In the genomic region with DNA sequence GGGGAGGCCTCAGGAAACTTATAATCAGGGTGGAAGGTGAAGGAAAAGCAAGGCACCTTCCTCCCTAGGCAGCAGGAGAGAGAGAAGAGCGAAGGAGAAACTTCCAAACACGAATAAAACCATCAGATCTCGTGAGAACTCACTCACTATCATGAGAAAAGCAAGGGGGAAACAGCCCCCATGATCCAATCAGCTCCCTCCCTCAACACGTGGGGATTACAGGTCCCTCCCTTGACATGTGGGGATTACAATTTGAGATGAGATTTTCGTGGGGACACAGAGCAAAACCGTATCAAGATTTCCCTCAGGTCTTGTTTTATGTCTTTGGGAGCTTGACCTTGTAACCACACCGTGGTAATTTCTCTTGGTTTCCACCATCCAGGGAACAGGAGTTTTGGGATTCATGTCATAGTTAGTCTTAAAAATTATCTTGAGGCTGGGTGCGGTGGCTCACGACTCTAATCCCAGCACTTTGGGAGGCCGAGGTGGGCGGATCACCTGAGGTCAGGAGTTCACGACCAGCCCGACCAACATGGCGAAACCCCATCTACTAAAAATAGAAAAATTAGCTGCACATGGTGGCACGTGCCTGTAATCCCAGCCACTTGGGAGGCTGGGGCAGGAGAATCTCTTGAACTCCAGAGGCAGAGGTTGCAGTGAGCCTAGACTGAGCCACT, we compare ENCODE assay signal across 24 cellular contexts. TPM values are rescaled to one million over a fixed set of nuclear protein-coding genes. Genes with fewer than 3 reads are reported as not detected.
DNase-seq lines count a peak whose midpoint lies in the region; ATAC-seq, FAIRE-seq and TF ChIP-seq lines count a peak whose summit lies in the region.
"Had no signal": no experiment of that assay in that cellular context is flagged by ENCODE, and none has a peak within 500 bp of the region (broad histone marks: within the 10 kb centered on the region; RNA-seq: fewer than 3 reads in every experiment).

No MANE protein-coding gene starts in this region.

- H4K5ac ChIP-seq in H9 (ENCODE audit: insufficient read length, low read depth, low read length) = no peak overlapping the region

- H4K20me1 ChIP-seq in BLaER1 = no peaks in the 10 kb centered on the region
- no peaks in the 10 kb centered on the region for H4K20me1 ChIP-seq in H9 (ENCODE audit: control insufficient read depth, insufficient read depth, insufficient read length)
- H4K20me1 ChIP-seq in K562 (replicated peaks; ENCODE audit: control insufficient read depth, insufficient read depth, low read length) = no peaks in the 10 kb centered on the region
- H4K20me1 ChIP-seq in osteoblast (ENCODE audit: insufficient read depth, low read length) = no peaks in the 10 kb centered on the region
- H4K20me1 ChIP-seq: BLaER1 treated with 17β-estradiol and CSF1 and Interleukin-3, amounts not matched to agents 10 nM and 100 nM had no signal

- no peak overlapping the region for H4K91ac ChIP-seq in H9 (ENCODE audit: insufficient read length, low read depth, low read length)

- peak; percentile 19 for FAIRE-seq in K562 (lab: Jason Lieb, UNC)
- FAIRE-seq: A204.1, D721Med, G401.6, GM12891, GM19239 had no signal

- H2BK15ac ChIP-seq in H9 (ENCODE audit: low read depth, low read length) = no peak overlapping the region

- H3K4me1 ChIP-seq in BLaER1 (peaks cover 25% of the 10 kb centered on the region), H9 (ENCODE audit: insufficient read depth, low read length) (no peaks in the 10 kb centered on the region), K562 (replicated peaks in 1 of 2; ENCODE audit: control insufficient read depth in 2 of 2, insufficient read depth in 2 of 2, low read length in 2 of 2) (peaks cover 9 to 18% of the 10 kb centered on the region in 2 experiments; a peak in 4 of 5 replicates), osteoblast (ENCODE audit: insufficient read depth, low read length) (no peaks in the 10 kb centered on the region)
- H3K4me1 ChIP-seq: BE2C, Caco-2 had no signal

- H2BK120ac ChIP-seq in H9 (ENCODE audit: low read depth, low read length, poor library complexity, severe bottlenecking) = peak overlapping the region; percentile 23

- no peak for TF ChIP-seq EP300 in K562 (IDR thresholded peaks at IDR 0.05; ENCODE audit: low read length)

- BruUV-seq in K562 (replicated peaks; lab: Mats Ljungman, UMichigan) = no TSS peak

- H3K79me2 ChIP-seq in H9 (ENCODE audit: insufficient read depth, low read length) = no peaks in the 10 kb centered on the region
- no peaks in the 10 kb centered on the region for H3K79me2 ChIP-seq in K562 (ENCODE audit: control insufficient read depth, insufficient read depth, low read length)
- H3K79me2 ChIP-seq in osteoblast (ENCODE audit: insufficient read depth, low read length) = no peaks in the 10 kb centered on the region

- H3K79me1 ChIP-seq in H9 (ENCODE audit: insufficient read depth, low read depth, low read length, poor library complexity, severe bottlenecking) = no peaks in the 10 kb centered on the region

- no peak overlapping the region for H2BK5ac ChIP-seq in H9 (ENCODE audit: insufficient read length, low read length)

- no peak overlapping the region for H2BK12ac ChIP-seq in H9 (ENCODE audit: insufficient read length, low read depth, low read length)

- no peak overlapping the region for H3K9ac ChIP-seq in BLaER1
- no peak overlapping the region for H3K9ac ChIP-seq in H9 (ENCODE audit: extremely low read depth, insufficient read length, low read length)
- H3K9ac ChIP-seq in K562 (ENCODE audit: insufficient read depth in 1 of 2, low read depth in 2 of 2, low read length in 2 of 2) = no peak overlapping the region
- H3K9ac ChIP-seq: BLaER1 treated with 17β-estradiol and CSF1 and Interleukin-3, amounts not matched to agents 10 nM and 100 nM had no signal

- H3K4me3 ChIP-seq in BLaER1 (no peak overlapping the region), K562 (no peak overlapping the region), osteoblast (ENCODE audit: insufficient read depth, low read length) (no peak overlapping the region)
- H3K4me3 ChIP-seq: BLaER1 treated with 17β-estradiol and CSF1 and Interleukin-3, amounts not matched to agents 10 nM and 100 nM had no signal

- H3K23me2 ChIP-seq in H9 (ENCODE audit: insufficient read length, low read depth, low read length, poor library complexity, severe bottlenecking) = no peaks in the 10 kb centered on the region

- peaks cover 5 to 6% of the 10 kb centered on the region in 2 experiments for H3K9me3 Mint-ChIP-seq in H9
- H3K9me3 Mint-ChIP-seq: CD4-positive, alpha-beta T cell; CD8-positive, alpha-beta T cell had no signal

- TF ChIP-seq CTCF in H9 (conservative IDR thresholded peaks at IDR 0.05) = no peak
- no peak for TF ChIP-seq CTCF in K562 (IDR thresholded peaks at IDR 0.05 in 2 of 3, conservative IDR thresholded peaks at IDR 0.05 in 1 of 3; ENCODE audit: insufficient read depth in 2 of 3, low read depth in 1 of 3, low read length in 3 of 3)
- no peak for TF ChIP-seq CTCF in osteoblast (IDR thresholded peaks at IDR 0.05; ENCODE audit: extremely low read depth, low read depth, low read length)

- ATAC-seq in K562 = peak; percentile 31
- ATAC-seq: CD8-positive, alpha-beta T cell had no signal

- TF ChIP-seq RAD21 in K562 (CRISPR knock-in tag; conservative IDR thresholded peaks at IDR 0.05 in 1 of 2, IDR thresholded peaks at IDR 0.05 in 1 of 2) = no peak

- H3K4me2 ChIP-seq in BLaER1 (peak overlapping the region; percentile 20), H9 (ENCODE audit: insufficient read depth, insufficient read length, low read length) (no peak overlapping the region), K562 (ENCODE audit: insufficient read depth, low read length) (peak overlapping the region; percentile 20; the same call in 1 of the 2 replicates), osteoblast (ENCODE audit: insufficient read depth, low read length) (no peak overlapping the region)

- POLR2A ChIA-PET in K562 (lab: Yijun Ruan, JAX) = interaction anchor here (0.6 to 1.6 kb wide), 2 partner anchors 10 to 68 kb away, joined by 3 to 5 read pairs; no protein-coding TSS in a partner anchor

- no peak overlapping the region for H3T11ph ChIP-seq in H9 (ENCODE audit: low read length)

- H3K4me3 Mint-ChIP-seq in H9 = no peak overlapping the region
- H3K4me3 Mint-ChIP-seq: CD4-positive, alpha-beta T cell; CD8-positive, alpha-beta T cell had no signal

- H3K9me3 ChIP-seq in BLaER1 (no peaks in the 10 kb centered on the region), H9 (ENCODE audit: control insufficient read depth, low read depth, low read length) (no peaks in the 10 kb centered on the region), K562 (replicated peaks; ENCODE audit: control insufficient read depth, insufficient read depth, low read depth, low read length) (no peaks in the 10 kb centered on the region), osteoblast (ENCODE audit: low read depth, low read length) (no peaks in the 10 kb centered on the region)
- H3K9me3 ChIP-seq: BE2C, Caco-2 had no signal

- H3K36me3 ChIP-seq in BLaER1 (no peaks in the 10 kb centered on the region), K562 (ENCODE audit: control insufficient read depth, insufficient read depth, low read length) (no peaks in the 10 kb centered on the region), osteoblast (ENCODE audit: insufficient read depth, low read length) (no peaks in the 10 kb centered on the region)
- H3K36me3 ChIP-seq: BE2C; BLaER1 treated with 17β-estradiol and CSF1 and Interleukin-3, amounts not matched to agents 10 nM and 100 nM had no signal

- no peak overlapping the region for H2AFZ ChIP-seq in H9 (ENCODE audit: low read length)
- peak overlapping the region; percentile 92 for H2AFZ ChIP-seq in K562 (ENCODE audit: low read depth, low read length)
- no peak overlapping the region for H2AFZ ChIP-seq in osteoblast (ENCODE audit: low read length)

- no peak overlapping the region for H3K4ac ChIP-seq in H9 (ENCODE audit: low read depth, low read length)

- in situ Hi-C loops in K562 (cut with MboI) = no loop called here

- no peak overlapping the region for H3K18ac ChIP-seq in H9 (ENCODE audit: insufficient read length, low read depth, low read length)

- no peak overlapping the region for H3K14ac ChIP-seq in H9 (ENCODE audit: insufficient read depth, low read length)

- H2AK5ac ChIP-seq in H9 (ENCODE audit: insufficient read length, low read length) = no peak overlapping the region

- H3K27me3 ChIP-seq in BLaER1 (no peaks in the 10 kb centered on the region), H9 (ENCODE audit: insufficient read depth, low read length) (no peaks in the 10 kb centered on the region), K562 (ENCODE audit: control insufficient read depth in 2 of 2, insufficient read depth in 2 of 2, low read length in 2 of 2) (no peaks in the 10 kb centered on the region), osteoblast (ENCODE audit: insufficient read depth, low read length) (peaks cover 8% of the 10 kb centered on the region)
- H3K27me3 ChIP-seq: BE2C had no signal

- H3K56ac ChIP-seq in H9 (ENCODE audit: insufficient read length, low read depth, low read length) = no peak overlapping the region

- H2BK20ac ChIP-seq in H9 (ENCODE audit: low read depth, low read length, poor library complexity, severe bottlenecking) = no peak overlapping the region

- H4K8ac ChIP-seq in H9 (replicated peaks; ENCODE audit: insufficient read length, low read depth, low read length) = no peak overlapping the region

- intact Hi-C loops in K562 (cut with micrococcal nuclease) = loop anchor here (5.0 kb wide), 1 partner anchor 60 kb away; no protein-coding TSS in a partner anchor

- no peak overlapping the region for H3K27ac Mint-ChIP-seq in H9
- H3K27ac Mint-ChIP-seq: CD4-positive, alpha-beta T cell; CD8-positive, alpha-beta T cell had no signal

- peaks cover 9% of the 10 kb centered on the region for H3K27me3 Mint-ChIP-seq in H9 (ENCODE audit: low read depth)

- no peaks in the 10 kb centered on the region for H3K9me1 ChIP-seq in K562 (ENCODE audit: control insufficient read depth, insufficient read depth, low read length)

- WGBS in H9 (ENCODE audit: extremely low coverage, insufficient read length, low lambda C conversion rate) = no CpG with 5 or more reads among the region's 15 CpGs
- 15% methylated on average over 15 of the region's 15 CpGs for WGBS in K562 (ENCODE audit: insufficient coverage, low coverage, missing lambda C conversion rate)

- CTCF ChIA-PET in K562 (lab: Yijun Ruan, JAX; ENCODE audit: low intra/inter-chr PET ratio) = no interaction called here

- H3K4me1 Mint-ChIP-seq in H9 = peaks cover 2 to 5% of the 10 kb centered on the region in 2 experiments; a peak in 3 of 4 replicates

- DNase-seq in H9 = no peak
- peak; percentile 79 for DNase-seq in NCI-H82 (lab: John Stamatoyannopoulos, UW)
- DNase-seq in K562 (ENCODE audit: extremely low read depth in 1 of 4, low spot score in 3 of 4) = peak in 1 of 4 experiments; percentile 51
- DNase-seq in NOMO-1 treated with dmso at 0.1 percent for 144 hours (lab: John Stamatoyannopoulos, UW; ENCODE audit: unreplicated experiment) = no peak
- DNase-seq in medulla oblongata (ENCODE audit: extremely low spot score) = no peak
- no peak for DNase-seq in activated CD8-positive, alpha-beta memory T cell treated with anti-CD3 and anti-CD28 coated beads, Interleukin-2, amount 50 U/mL, for 4 hours
- DNase-seq in osteoblast (ENCODE audit: insufficient read length, low spot score, missing footprints) = no peak
- DNase-seq: 8988T; ACHN; BE2C; Caco-2; Calu3; CD4-positive, alpha-beta T cell; CD8-positive, alpha-beta T cell; DMS79 treated with DMSO at 0.1 percent for 48 hours; GF-D8 had no signal

- TF ChIP-seq POLR2A in K562 (conservative IDR thresholded peaks at IDR 0.05) = no peak

- peaks cover 3 to 5% (median 4%) of the 10 kb centered on the region in 3 experiments; a peak in 4 of 7 replicates for H3K36me3 Mint-ChIP-seq in H9 (ENCODE audit: insufficient read depth in 1 of 3, low read depth in 3 of 3)
- H3K36me3 Mint-ChIP-seq: CD8-positive, alpha-beta T cell had no signal

- H3K27ac ChIP-seq in BLaER1 (no peak overlapping the region), H9 (ENCODE audit: insufficient read length, low read depth, low read length) (no peak overlapping the region), K562 (ENCODE audit: extremely low read depth, low read depth, low read length) (peak overlapping the region; percentile 33; the same call in 2 of the 3 replicates), osteoblast (ENCODE audit: low read depth, low read length) (no peak overlapping the region)
- H3K27ac ChIP-seq: BLaER1 treated with 17β-estradiol and CSF1 and Interleukin-3, amounts not matched to agents 10 nM and 100 nM; C4-2B had no signal

- no peak overlapping the region for H3K23ac ChIP-seq in H9 (ENCODE audit: insufficient read length, low read depth, low read length)

RNA-seq across cellular contexts. Expression of a gene that starts 47.2 kb away (rescaled TPM):
- 15.8 and 16.2 TPM in 2 replicates for total RNA-seq in H9 (2021)
- 8.8 and 13.1 TPM in 2 replicates for total RNA-seq in K562 (2011; cell fraction: chromatin; rRNA removed; ENCODE audit: low replicate concordance)
- 5.2 and 5.4 TPM in 2 replicates for total RNA-seq in K562 (2011; cell fraction: nucleolus; rRNA removed)
- total RNA-seq in K562 (2011; cell fraction: nucleoplasm; rRNA removed) = 14.4 and 17.7 TPM in 2 replicates
- 6.2 and 6.8 TPM in 2 replicates for total RNA-seq in K562 (2014; rRNA removed)
- 5.2 and 5.5 TPM in 2 replicates for total RNA-seq in K562 (2014; rRNA removed; fragmentation: Illumina TruSeq; extraction: Trizol)
- total RNA-seq in K562 (2015; rRNA removed; fragmentation: Illumina TruSeq; extraction: Trizol) = 5.1 and 5.4 TPM in 2 replicates
- total RNA-seq in K562 (2021) = 6.8 and 7.3 TPM in 2 replicates
- 6.7 and 6.8 TPM in 2 replicates for polyA plus RNA-seq in K562 (2011; rRNA removed)
- polyA plus RNA-seq in K562 (2011; cell fraction: cytosol; rRNA removed) = 3.8 and 4.1 TPM in 2 replicates
- 15.0 and 15.7 TPM in 2 replicates for polyA plus RNA-seq in K562 (2011; cell fraction: nucleus; rRNA removed)
- 4.0 and 7.8 TPM in 2 replicates for polyA plus RNA-seq in K562 (2012)
- 5.6 and 6.1 TPM in 2 replicates for polyA plus RNA-seq in K562 (2014; fragmentation: Illumina TruSeq; extraction: Trizol)
- polyA plus RNA-seq in K562 (2014; fragmentation: Nextera tagmentation; extraction: Ambion mirVana) = 1 to 10 TPM; 1.5 TPM
- polyA plus RNA-seq in K562 (2014; rRNA removed) = 3.0 and 4.4 TPM in 2 replicates
- polyA minus RNA-seq in K562 (2011; rRNA and poly(A)+ RNA removed) = 10.8 and 11.6 TPM in 2 replicates
- polyA minus RNA-seq in K562 (2011; cell fraction: cytosol; rRNA and poly(A)+ RNA removed) = 2.1 and 3.3 TPM in 2 replicates
- 5.4 and 9.3 TPM in 2 replicates for polyA minus RNA-seq in K562 (2011; cell fraction: nucleus; rRNA and poly(A)+ RNA removed)
- total RNA-seq in osteoblast = 12.4 and 24.6 TPM in 2 replicates

Comparison
In these comparisons a context has a peak if more than half of its experiments do, and no peak if none do; other contexts are left out.
1. H3K4me2 ChIP-seq: peak in BLaER1 (single experiment) and K562 (single experiment); none in H9 (single experiment) and osteoblast (single experiment).